24 cellular contexts compared by ENCODE assay signal in genomic region chr17:44529864-44530263, GRCh38.
"Had no signal": no experiment of that assay in that cellular context is flagged by ENCODE, and none has a peak within 500 bp of the region (broad histone marks: within the 10 kb centered on the region; RNA-seq: fewer than 3 reads in every experiment).

No MANE protein-coding gene starts in this region.

- ATAC-seq: activated T-cell treated with anti-CD3 and anti-CD28 coated beads, Interleukin-2, amount 50 U/mL, for 72 hours; heart right ventricle; left lung; stimulated activated effector memory CD8-positive, alpha-beta T cell treated with anti-CD3 and anti-CD28 coated beads, Interleukin-12 subunit alpha, Interleukin-12 subunit beta, amount 100 ng/mL, for 72 hours had no signal

- H3K27me3 ChIP-seq: sigmoid colon had no signal

- DNase-seq: activated CD4-positive, alpha-beta T cell treated with anti-CD3 and anti-CD28 coated beads for 4 hours; activated CD4-positive, alpha-beta T cell treated with anti-CD3 and anti-CD28 coated beads, Interleukin-2, amount 50 U/mL, for 4 hours; activated CD4-positive, CD25-positive, alpha-beta regulatory T cell; activated naive CD4-positive, alpha-beta T cell; activated T-cell treated with anti-CD3 and anti-CD28 coated beads for 4 hours; activated T-cell treated with anti-CD3 and anti-CD28 coated beads, Interleukin-2, amount 50 U/mL, for 72 hours; anterior cingulate cortex; dermis blood vessel endothelial cell; effector CD4-positive, alpha-beta T cell; erythroblast; heart right ventricle; kidney glomerular epithelial cell; left lung; sigmoid colon; small intestine; stimulated activated CD4-positive, alpha-beta T cell treated with anti-CD3 and anti-CD28 coated beads, Interleukin-4, amount 100 ng/mL, for 24 hours; trophoblast cell had no signal

- FAIRE-seq: colon, endometrium, small intestine, urothelium cell line had no signal

- H3K9me3 ChIP-seq: neutrophil, sigmoid colon, thoracic aorta had no signal

- H3K36me3 ChIP-seq: heart right ventricle, left lung, neutrophil, sigmoid colon, thoracic aorta had no signal

- H3K4me3 ChIP-seq: heart right ventricle, left lung, lung, sigmoid colon, thoracic aorta had no signal

- H3K27ac ChIP-seq: heart right ventricle, left lung, neutrophil, sigmoid colon, thoracic aorta had no signal
